In genomic region chr1:115313173-115313572, GRCh38 we compare ENCODE assay signal across 20 cellular contexts. TPM values are rescaled to one million over a fixed set of nuclear protein-coding genes. Genes with fewer than 3 reads are reported as not detected.
A peak's percentile ranks its signal among the peaks of the same experiment; 100 is the strongest.
DNase-seq lines count a peak whose midpoint lies in the region; ATAC-seq and TF ChIP-seq lines count a peak whose summit lies in the region.
"Had no signal": no experiment of that assay in that cellular context is flagged by ENCODE, and none has a peak within 500 bp of the region (broad histone marks: within the 10 kb centered on the region; RNA-seq: fewer than 3 reads in every experiment).

No MANE protein-coding gene starts in this region.

- intact Hi-C loops in heart left ventricle (cut with DNase I) (no loop called here), cardiac septum (cut with DNase I) (no loop called here), left ventricle myocardium superior (cut with micrococcal nuclease) (no loop called here), ovary (cut with DNase I) (no loop called here)

- H3K4me1 ChIP-seq in heart left ventricle (peaks cover 0 to 51% (median 11%) of the 10 kb centered on the region in 12 donors), ovary (ENCODE audit: insufficient read depth) (peaks cover 21% of the 10 kb centered on the region)

- 70 to 86% (median 78%) methylated on average over 1 of the region's 1 CpG for WGBS in heart left ventricle, 4 donors
- WGBS in ovary, 3 donors, result 74 to 87% (median 86%) methylated on average over 1 of the region's 1 CpG

- no peak overlapping the region for H3K4me3 ChIP-seq in heart left ventricle
- no peak overlapping the region for H3K4me3 ChIP-seq in ovary
- H3K4me3 ChIP-seq: A549, PC-9 had no signal

- TF ChIP-seq EP300 in ovary (IDR thresholded peaks at IDR 0.05), result no peak

- peak overlapping the region in 8 of 12 donors; percentile 1 to 69 (median 25) for H3K27ac ChIP-seq in heart left ventricle
- no peak overlapping the region for H3K27ac ChIP-seq in ovary
- H3K27ac ChIP-seq: A549, KMS-11, SK-N-MC had no signal

- H3K36me3 ChIP-seq in heart left ventricle (no peaks in the 10 kb centered on the region), ovary (no peaks in the 10 kb centered on the region)

- H3K9me3 ChIP-seq in heart left ventricle (peaks cover 0 to 3% (median 0%) of the 10 kb centered on the region in 12 donors), ovary (no peaks in the 10 kb centered on the region)
- H3K9me3 ChIP-seq: A549 had no signal

- DNase-seq in heart left ventricle (peak in 1 of 5 donors; percentile 35), cardiac septum (ENCODE audit: low spot score) (no peak), NCI-H524 treated with DMSO at 0.1 percent for 48 hours (lab: John Stamatoyannopoulos, UW) (peak; percentile 54), left ventricle myocardium superior (no peak), ovary (no peak)
- no peak for DNase-seq in activated CD4-positive, alpha-beta T cell treated with anti-CD3 and anti-CD28 coated beads, Interleukin-2, amount 50 U/mL, for 4 hours
- DNase-seq: COR-L47, DMS53, NCI-H1105 treated with DMSO at 0.1 percent for 48 hours, NCI-H187, NCI-H526 treated with DMSO at 0.1 percent for 48 hours, PC-9 had no signal

- H3K27me3 ChIP-seq in heart left ventricle (no peaks in the 10 kb centered on the region), ovary (no peaks in the 10 kb centered on the region)

- ATAC-seq in heart left ventricle (peak in 3 of 4 donors; percentile 13 to 43 (median 26)), left ventricle myocardium superior (peak; percentile 67), HG03457 (IDR thresholded peaks at IDR 0.05; ENCODE audit: unreplicated experiment) (no peak), GM21723 (IDR thresholded peaks at IDR 0.05; ENCODE audit: unreplicated experiment) (no peak)
- ATAC-seq: A549, HepG2 had no signal

- TF ChIP-seq CTCF in heart left ventricle (IDR thresholded peaks at IDR 0.05) (no peak), ovary (IDR thresholded peaks at IDR 0.05) (no peak)

- no peak for TF ChIP-seq POLR2A in heart left ventricle (IDR thresholded peaks at IDR 0.05)
- TF ChIP-seq POLR2A in ovary (IDR thresholded peaks at IDR 0.05), result no peak

RNA-seq across cellular contexts. Expression of gene NGF, which starts 24.9 kb away (rescaled TPM):
- total RNA-seq in heart left ventricle (10 to 100 TPM in 1 of 9 donors, 1 to 10 TPM in 7, under 1 TPM in 1; 0.94 to 13.6 (median 2.9) TPM), cardiac septum (2.1 TPM), left ventricle myocardium superior (3.2 TPM), ovary (10 to 100 TPM in 6 of 7 donors, 1 to 10 TPM in 1; 3.0 to 43.4 (median 14.1) TPM)
- polyA plus RNA-seq in heart left ventricle (10 to 100 TPM in 1 of 2 donors, 1 to 10 TPM in 1; 2.4 to 11.5 TPM), ovary (10 to 100 TPM in 1 of 2 donors, 1 to 10 TPM in 1; 9.3 to 42.1 TPM)
- total RNA-seq: H4, HepG2 had no signal
- polyA plus RNA-seq: CD14-positive monocyte, HepG2 had no signal

Comparison
In these comparisons a context has a peak if more than half of its experiments do, and no peak if none do; other contexts are left out.
1. ATAC-seq: peak in heart left ventricle (3 of 4) and left ventricle myocardium superior (single experiment); none in HG03457 (single experiment) and GM21723 (single experiment).
2. H3K27ac ChIP-seq: peak in heart left ventricle (8 of 12); none in ovary (0 of 2).